Comparison of ENCODE assay signal across 16 cellular contexts in the genomic region with DNA sequence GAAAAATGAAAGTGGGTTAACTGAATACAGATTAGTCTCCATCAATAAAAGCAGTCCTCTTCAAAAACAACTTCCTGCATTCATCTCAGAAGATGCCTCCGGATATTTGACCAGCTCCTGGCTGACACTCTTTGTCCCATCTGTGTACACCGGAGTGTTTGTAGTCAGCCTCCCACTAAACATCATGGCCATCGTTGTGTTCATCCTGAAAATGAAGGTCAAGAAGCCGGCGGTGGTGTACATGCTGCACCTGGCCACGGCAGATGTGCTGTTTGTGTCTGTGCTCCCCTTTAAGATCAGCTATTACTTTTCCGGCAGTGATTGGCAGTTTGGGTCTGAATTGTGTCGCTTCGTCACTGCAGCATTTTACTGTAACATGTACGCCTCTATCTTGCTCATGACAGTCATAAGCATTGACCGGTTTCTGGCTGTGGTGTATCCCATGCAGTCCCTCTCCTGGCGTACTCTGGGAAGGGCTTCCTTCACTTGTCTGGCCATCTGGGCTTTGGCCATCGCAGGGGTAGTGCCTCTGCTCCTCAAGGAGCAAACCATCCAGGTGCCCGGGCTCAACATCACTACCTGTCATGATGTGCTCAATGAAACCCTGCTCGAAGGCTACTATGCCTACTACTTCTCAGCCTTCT. TPM values are rescaled to one million over a fixed set of nuclear protein-coding genes. Genes with fewer than 3 reads are reported as not detected.
DNase-seq lines count a peak whose midpoint lies in the region; ATAC-seq and TF ChIP-seq lines count a peak whose summit lies in the region.
"Had no signal": no experiment of that assay in that cellular context is flagged by ENCODE, and none has a peak within 500 bp of the region (broad histone marks: within the 10 kb centered on the region; RNA-seq: fewer than 3 reads in every experiment).

No MANE protein-coding gene starts in this region.

- H3K9me3 ChIP-seq in T-helper 17 cell (ENCODE audit: control insufficient read depth, low read length, poor library complexity, severe bottlenecking) (peaks cover 3% of the 10 kb centered on the region), upper lobe of right lung (peaks cover 8% of the 10 kb centered on the region), right atrium auricular region (peaks cover 9 to 21% of the 10 kb centered on the region in 2 donors)
- no peaks in the 10 kb centered on the region for H3K9me3 ChIP-seq in effector memory CD4-positive, alpha-beta T cell (ENCODE audit: control insufficient read depth, low read length)

- H3K9me3 Mint-ChIP-seq in activated naive CD4-positive, alpha-beta T cell treated with anti-CD3 and anti-CD28 coated beads, Interleukin-2, amount 50 U/mL, for 72 hours, result peaks cover 6 to 21% of the 10 kb centered on the region in 2 donors

- no peak overlapping the region for H3K27ac Mint-ChIP-seq in activated naive CD4-positive, alpha-beta T cell treated with anti-CD3 and anti-CD28 coated beads, Interleukin-2, amount 50 U/mL, for 72 hours
- peak overlapping the region; percentile 95 for H3K27ac Mint-ChIP-seq in T-helper 17 cell
- H3K27ac Mint-ChIP-seq: WTC11 had no signal

- H3K36me3 ChIP-seq in effector memory CD4-positive, alpha-beta T cell (ENCODE audit: control insufficient read depth, insufficient read depth, low read length), result no peaks in the 10 kb centered on the region
- no peaks in the 10 kb centered on the region for H3K36me3 ChIP-seq in upper lobe of right lung
- H3K36me3 ChIP-seq in right atrium auricular region, result peaks cover 9% of the 10 kb centered on the region
- H3K36me3 ChIP-seq: gastrocnemius medialis had no signal

- H3K27me3 ChIP-seq in effector memory CD4-positive, alpha-beta T cell (replicated peaks; ENCODE audit: control insufficient read depth, insufficient read depth, low read length, poor library complexity, severe bottlenecking), result no peaks in the 10 kb centered on the region
- H3K27me3 ChIP-seq in upper lobe of right lung, result no peaks in the 10 kb centered on the region
- no peaks in the 10 kb centered on the region for H3K27me3 ChIP-seq in right atrium auricular region
- H3K27me3 ChIP-seq: gastrocnemius medialis had no signal

- peaks cover 9% of the 10 kb centered on the region for H3K27me3 Mint-ChIP-seq in T-helper 17 cell

- H3K4me1 Mint-ChIP-seq in T-helper 17 cell, result peaks cover 20% of the 10 kb centered on the region

- H3K27ac ChIP-seq in effector memory CD4-positive, alpha-beta T cell (ENCODE audit: insufficient read depth, low read length, poor library complexity, severe bottlenecking), result peak overlapping the region; percentile 30
- H3K27ac ChIP-seq in upper lobe of right lung (peak overlapping the region; percentile 49), right atrium auricular region (no peak overlapping the region)
- H3K27ac ChIP-seq: gastrocnemius medialis had no signal

- no peak for TF ChIP-seq CTCF in upper lobe of right lung (IDR thresholded peaks at IDR 0.05)
- TF ChIP-seq CTCF in right atrium auricular region (IDR thresholded peaks at IDR 0.05), result no peak

- peak; percentile 22 to 24 for ATAC-seq in activated naive CD4-positive, alpha-beta T cell treated with anti-CD3 and anti-CD28 coated beads, Interleukin-2, amount 50 U/mL, for 72 hours
- peak; percentile 50 for ATAC-seq in T-helper 17 cell
- peak; percentile 16 for ATAC-seq in upper lobe of right lung
- ATAC-seq in HG03175 (IDR thresholded peaks at IDR 0.05; ENCODE audit: unreplicated experiment), result no peak
- ATAC-seq: gastrocnemius medialis, WTC11 had no signal

- H3K36me3 Mint-ChIP-seq in activated naive CD4-positive, alpha-beta T cell treated with anti-CD3 and anti-CD28 coated beads, Interleukin-2, amount 50 U/mL, for 72 hours, result peaks cover 18 to 22% of the 10 kb centered on the region in 2 donors
- peaks cover 4% of the 10 kb centered on the region for H3K36me3 Mint-ChIP-seq in T-helper 17 cell (ENCODE audit: low read depth)

- no peaks in the 10 kb centered on the region for H3K4me1 ChIP-seq in effector memory CD4-positive, alpha-beta T cell (ENCODE audit: control insufficient read depth, insufficient read depth, low read length, poor library complexity, severe bottlenecking)
- H3K4me1 ChIP-seq in upper lobe of right lung, result peaks cover 3% of the 10 kb centered on the region
- no peaks in the 10 kb centered on the region for H3K4me1 ChIP-seq in right atrium auricular region
- H3K4me1 ChIP-seq: gastrocnemius medialis had no signal

- DNase-seq in activated naive CD4-positive, alpha-beta T cell treated with anti-CD3 and anti-CD28 coated beads, Interleukin-2, amount 50 U/mL, for 72 hours (ENCODE audit: low spot score in 2 of 2), result no peak
- no peak for DNase-seq in activated naive CD4-positive, alpha-beta T cell (lab: John Stamatoyannopoulos, UW)
- no peak for DNase-seq in T-helper 17 cell
- DNase-seq in effector memory CD4-positive, alpha-beta T cell, result peak in 1 of 3 donors; percentile 14
- DNase-seq in upper lobe of right lung, result no peak
- no peak for DNase-seq in NCI-H2029 (lab: John Stamatoyannopoulos, UW)
- DNase-seq in right atrium auricular region (ENCODE audit: low spot score), result no peak
- DNase-seq: activated gamma-delta T cell, DMS 273 treated with DMSO at 0.1 percent for 48 hours, gastrocnemius medialis, mesenchymal stem cell, NCI-H187, SW 1271 had no signal

- H3K4me3 ChIP-seq in effector memory CD4-positive, alpha-beta T cell (ENCODE audit: insufficient read depth, low read depth, low read length, poor library complexity, severe bottlenecking), result no peak overlapping the region
- no peak overlapping the region for H3K4me3 ChIP-seq in upper lobe of right lung
- no peak overlapping the region for H3K4me3 ChIP-seq in right atrium auricular region
- H3K4me3 ChIP-seq: gastrocnemius medialis, skin epidermis had no signal

- peak overlapping the region; percentile 77 for H3K4me3 Mint-ChIP-seq in T-helper 17 cell
- H3K4me3 Mint-ChIP-seq: WTC11 had no signal

- intact Hi-C loops in upper lobe of right lung (cut with DNase I), result no loop called here

RNA-seq across cellular contexts. Expression of a gene that starts 16.6 kb away (rescaled TPM):
- total RNA-seq in activated naive CD4-positive, alpha-beta T cell treated with anti-CD3 and anti-CD28 coated beads, Interleukin-2, amount 50 U/mL, for 72 hours, result 1 to 10 TPM in 1 of 2 donors, under 1 TPM in 1; 0.89 to 5.8 TPM
- 10 to 100 TPM in 1 of 2 donors, 1 to 10 TPM in 1; 3.6 to 20.4 TPM for total RNA-seq in T-helper 17 cell
- total RNA-seq in upper lobe of right lung, result 38.6 TPM
- 10 to 100 TPM; 16.1 to 46.7 TPM for total RNA-seq in right atrium auricular region

Comparison
In these comparisons a context has a peak if more than half of its experiments do, and no peak if none do; other contexts are left out.
1. H3K27ac ChIP-seq: peak in effector memory CD4-positive, alpha-beta T cell (single experiment) and upper lobe of right lung (single experiment); none in right atrium auricular region (0 of 2).